Comparison of ENCODE assay signal across 11 cellular contexts in the genomic region with DNA sequence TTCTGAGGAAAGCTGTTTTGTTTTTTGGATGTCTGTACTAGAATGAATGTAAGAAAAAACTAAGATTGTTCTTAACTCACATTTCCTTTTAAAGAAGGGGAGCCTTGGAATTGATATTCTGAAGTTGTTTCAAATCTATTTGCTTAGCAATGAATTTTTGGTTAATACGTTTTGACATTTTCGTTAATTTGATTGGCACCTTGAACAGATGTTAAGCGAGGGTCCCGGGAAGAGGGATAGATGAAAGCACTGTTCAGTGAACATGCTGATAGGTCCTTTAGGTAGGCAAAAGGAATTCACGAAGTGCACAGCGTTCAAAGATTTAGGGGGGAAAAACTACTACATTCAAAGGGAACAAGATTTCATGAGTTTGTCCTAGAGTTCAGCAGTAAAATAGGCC. TPM values are rescaled to one million over a fixed set of nuclear protein-coding genes. Genes with fewer than 3 reads are reported as not detected.
A peak's percentile ranks its signal among the peaks of the same experiment; 100 is the strongest.
DNase-seq lines count a peak whose midpoint lies in the region; ATAC-seq, FAIRE-seq and TF ChIP-seq lines count a peak whose summit lies in the region.
"Had no signal": no experiment of that assay in that cellular context is flagged by ENCODE, and none has a peak within 500 bp of the region (broad histone marks: within the 10 kb centered on the region; RNA-seq: fewer than 3 reads in every experiment).

No MANE protein-coding gene starts in this region.

- H3K79me2 ChIP-seq in keratinocyte (ENCODE audit: control insufficient read depth, insufficient read depth, low read length): peaks cover 90% of the 10 kb centered on the region

- DNase-seq in heart left ventricle (no peak), Right ventricle myocardium inferior (ENCODE audit: missing footprints) (no peak), keratinocyte (ENCODE audit: low read depth, low spot score) (no peak), thoracic aorta (ENCODE audit: low spot score) (no peak), inferior parietal cortex (ENCODE audit: extremely low spot score) (no peak)
- no peak for DNase-seq in activated naive CD8-positive, alpha-beta T cell treated with anti-CD3 and anti-CD28 coated beads for 36 hours
- no peak for DNase-seq in stimulated activated CD4-positive, alpha-beta T cell treated with anti-CD3 and anti-CD28 coated beads, Interleukin-12 subunit alpha, Interleukin-12 subunit beta, amount 100 ng/mL, for 4 hours
- DNase-seq: DMS153; effector CD4-positive, alpha-beta T cell; KBM-7 had no signal

- H3K27ac ChIP-seq in heart left ventricle (no peak overlapping the region), keratinocyte (ENCODE audit: control insufficient read depth, insufficient read depth, low read length) (no peak overlapping the region), thoracic aorta (no peak overlapping the region)

- H3K9me1 ChIP-seq in keratinocyte (ENCODE audit: control insufficient read depth, extremely low read depth, insufficient read depth, low read length): no peaks in the 10 kb centered on the region

- 85 to 86% (median 86%) methylated on average over 6 of the region's 6 CpGs for WGBS in heart left ventricle, 4 donors

- H3K4me3 Mint-ChIP-seq in activated naive CD8-positive, alpha-beta T cell treated with anti-CD3 and anti-CD28 coated beads for 36 hours: peak overlapping the region; percentile 95

- H3K9me3 ChIP-seq in heart left ventricle (no peaks in the 10 kb centered on the region), keratinocyte (ENCODE audit: control insufficient read depth, low read depth, low read length) (no peaks in the 10 kb centered on the region), thoracic aorta (no peaks in the 10 kb centered on the region)

- no peak overlapping the region for H3K27ac Mint-ChIP-seq in activated naive CD8-positive, alpha-beta T cell treated with anti-CD3 and anti-CD28 coated beads for 36 hours

- ATAC-seq in heart left ventricle (no peak), Right ventricle myocardium inferior (no peak), thoracic aorta (ENCODE audit: insufficient number of reproducible peaks, low FRiP score, low read depth) (no peak), HG02610 (IDR thresholded peaks at IDR 0.05; ENCODE audit: unreplicated experiment) (no peak)

- TF ChIP-seq CTCF in heart left ventricle (IDR thresholded peaks at IDR 0.05) (no peak), keratinocyte (optimal IDR thresholded peaks at IDR 0.05 in 1 of 3, IDR thresholded peaks at IDR 0.05 in 1 of 3, conservative IDR thresholded peaks at IDR 0.05 in 1 of 3; ENCODE audit: extremely low read depth in 1 of 3, insufficient read depth in 2 of 3, low read length in 3 of 3) (no peak), thoracic aorta (IDR thresholded peaks at IDR 0.05) (no peak)

- peaks cover 1% of the 10 kb centered on the region for H4K20me1 ChIP-seq in keratinocyte (ENCODE audit: control insufficient read depth, extremely low read depth, insufficient read depth, low read length)

- no peak for FAIRE-seq in keratinocyte (lab: Jason Lieb, UNC)

- H3K4me3 ChIP-seq in heart left ventricle (peak overlapping the region in 9 of 12 donors; percentile 77 to 95 (median 85)), keratinocyte (ENCODE audit: control insufficient read depth in 2 of 3, extremely low read depth in 1 of 3, insufficient read depth in 2 of 3, low read depth in 1 of 3, low read length in 3 of 3) (peak overlapping the region; percentile 53 to 92 (median 77)), thoracic aorta (peak overlapping the region; percentile 89)

- H3K27me3 ChIP-seq in heart left ventricle: no peaks in the 10 kb centered on the region
- H3K27me3 ChIP-seq in keratinocyte (ENCODE audit: control insufficient read depth, extremely low read depth, insufficient read depth, low read length): no peaks in the 10 kb centered on the region
- no peaks in the 10 kb centered on the region for H3K27me3 ChIP-seq in thoracic aorta (replicated peaks; ENCODE audit: insufficient read depth)

- dilution Hi-C loops in keratinocyte (cut with MboI; ENCODE audit: extremely low pct_ligation_motif_present, low sequenced_read_pairs): no loop called here

- H3K36me3 Mint-ChIP-seq in activated naive CD8-positive, alpha-beta T cell treated with anti-CD3 and anti-CD28 coated beads for 36 hours: peaks cover 44% of the 10 kb centered on the region

- H3K4me2 ChIP-seq in keratinocyte (ENCODE audit: control insufficient read depth, extremely low read depth, insufficient read depth, low read depth, low read length): peak overlapping the region; percentile 80

- H2AFZ ChIP-seq in keratinocyte (ENCODE audit: control insufficient read depth, low read length): no peak overlapping the region

- H3K4me1 Mint-ChIP-seq in activated naive CD8-positive, alpha-beta T cell treated with anti-CD3 and anti-CD28 coated beads for 36 hours: peaks cover 50% of the 10 kb centered on the region

- intact Hi-C loops in heart left ventricle (cut with DNase I): no loop called here
- intact Hi-C loops in Right ventricle myocardium inferior (cut with DNase I): no loop called here

- H3K36me3 ChIP-seq in heart left ventricle (peaks cover 0 to 14% (median 12%) of the 10 kb centered on the region in 9 donors), keratinocyte (ENCODE audit: control insufficient read depth in 2 of 2, extremely low read depth in 1 of 2, insufficient read depth in 2 of 2, low read length in 2 of 2) (peaks cover 2 to 5% of the 10 kb centered on the region in 2 experiments), thoracic aorta (peaks cover 3% of the 10 kb centered on the region)

- H3K4me1 ChIP-seq in heart left ventricle (peaks cover 10 to 57% (median 45%) of the 10 kb centered on the region in 12 donors), keratinocyte (ENCODE audit: control insufficient read depth, extremely low read depth, insufficient read depth, low read length) (peaks cover 20% of the 10 kb centered on the region), thoracic aorta (ENCODE audit: control insufficient read depth in 1 of 2, low read depth in 2 of 2) (peaks cover 31 to 54% of the 10 kb centered on the region in 2 donors)

- H3K9me3 Mint-ChIP-seq in activated naive CD8-positive, alpha-beta T cell treated with anti-CD3 and anti-CD28 coated beads for 36 hours: peaks cover 4% of the 10 kb centered on the region

- H3K27me3 Mint-ChIP-seq in activated naive CD8-positive, alpha-beta T cell treated with anti-CD3 and anti-CD28 coated beads for 36 hours: no peaks in the 10 kb centered on the region

- H3K9ac ChIP-seq in keratinocyte (ENCODE audit: control insufficient read depth, extremely low read depth, insufficient read depth, low read length): no peak overlapping the region

- TF ChIP-seq POLR2A in heart left ventricle (IDR thresholded peaks at IDR 0.05): no peak

RNA-seq across cellular contexts. Expression of a gene that starts 1.7 kb away (rescaled TPM):
- 10 to 100 TPM; 16.9 to 37.5 (median 25.5) TPM for total RNA-seq in heart left ventricle
- 10 to 100 TPM in 1 of 2 donors, 1 to 10 TPM in 1; 7.2 to 26.9 TPM for polyA plus RNA-seq in heart left ventricle
- 18.0 TPM for total RNA-seq in Right ventricle myocardium inferior
- 10 to 100 TPM; 47.9 to 48.2 TPM for total RNA-seq in activated naive CD8-positive, alpha-beta T cell treated with anti-CD3 and anti-CD28 coated beads for 36 hours
- polyA plus RNA-seq in keratinocyte: 58.8 to 75.2 TPM (median 70.3 TPM) in 3 replicates
- polyA plus RNA-seq in keratinocyte (2011; ENCODE audit: low read depth): 8.9 TPM
- 34.9 and 59.4 TPM in 2 replicates for polyA plus RNA-seq in keratinocyte (2011; cell fraction: cytosol; rRNA removed)
- 59.5 and 62.0 TPM in 2 replicates for polyA plus RNA-seq in keratinocyte (2011; cell fraction: nucleus; rRNA removed)
- 29.3 and 33.6 TPM in 2 replicates for polyA plus RNA-seq in keratinocyte (2012; ENCODE audit: low replicate concordance)
- polyA minus RNA-seq in keratinocyte: 100 to 255 TPM (median 173 TPM) in 3 replicates
- 88.6 TPM for polyA minus RNA-seq in keratinocyte (2011; cell fraction: cytosol; rRNA and poly(A)+ RNA removed)
- polyA minus RNA-seq in keratinocyte (2011; cell fraction: nucleus; rRNA and poly(A)+ RNA removed): 86.1 and 154 TPM in 2 replicates
- total RNA-seq in thoracic aorta: 10 to 100 TPM; 44.3 to 58.8 TPM

RNA-seq across cellular contexts. Expression of a gene that starts 2.1 kb away (rescaled TPM):
- 100 to 1,000 TPM in 7 of 9 donors, 10 to 100 TPM in 2; 44.3 to 147 (median 128) TPM for total RNA-seq in heart left ventricle
- polyA plus RNA-seq in heart left ventricle: 100 to 1,000 TPM; 111 to 143 TPM
- total RNA-seq in Right ventricle myocardium inferior: 110 TPM
- 100 to 1,000 TPM; 392 to 403 TPM for total RNA-seq in activated naive CD8-positive, alpha-beta T cell treated with anti-CD3 and anti-CD28 coated beads for 36 hours
- polyA plus RNA-seq in keratinocyte: 124 to 256 TPM (median 159 TPM) in 3 replicates
- 34.9 TPM for polyA plus RNA-seq in keratinocyte (2011; ENCODE audit: low read depth)
- 110 and 141 TPM in 2 replicates for polyA plus RNA-seq in keratinocyte (2011; cell fraction: cytosol; rRNA removed)
- 38.8 and 56.8 TPM in 2 replicates for polyA plus RNA-seq in keratinocyte (2011; cell fraction: nucleus; rRNA removed)
- polyA plus RNA-seq in keratinocyte (2012; ENCODE audit: low replicate concordance): 96.3 and 204 TPM in 2 replicates
- polyA minus RNA-seq in keratinocyte: 10.5 to 63.1 TPM (median 36.9 TPM) in 3 replicates
- 150 TPM for polyA minus RNA-seq in keratinocyte (2011; cell fraction: cytosol; rRNA and poly(A)+ RNA removed)
- polyA minus RNA-seq in keratinocyte (2011; cell fraction: nucleus; rRNA and poly(A)+ RNA removed): 16.2 and 22.3 TPM in 2 replicates
- total RNA-seq in thoracic aorta: 10 to 100 TPM; 55.5 to 55.9 TPM
